Comparison of ENCODE assay signal across 11 cellular contexts in the genomic region with DNA sequence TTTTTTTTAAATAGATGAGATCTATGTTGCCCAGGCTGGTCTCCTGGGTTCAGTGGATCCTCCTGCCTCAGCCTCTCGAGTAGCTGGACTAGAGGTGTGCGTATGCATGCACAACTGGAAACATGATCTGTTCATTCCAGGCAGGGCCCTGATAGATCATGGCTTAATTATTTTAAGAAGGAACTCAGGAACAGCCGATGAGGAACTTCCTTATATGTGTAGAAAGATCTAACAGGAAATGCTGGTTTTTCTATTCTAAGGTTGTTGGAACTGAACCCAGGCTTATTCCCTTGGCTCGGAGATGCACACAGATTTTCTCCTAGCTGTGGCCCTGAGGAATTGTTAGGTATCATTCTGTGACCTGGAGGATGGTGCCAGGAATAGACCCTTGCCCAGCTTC. TPM values are rescaled to one million over a fixed set of nuclear protein-coding genes. Genes with fewer than 3 reads are reported as not detected.
DNase-seq lines count a peak whose midpoint lies in the region; ATAC-seq and TF ChIP-seq lines count a peak whose summit lies in the region.
"Had no signal": no experiment of that assay in that cellular context is flagged by ENCODE, and none has a peak within 500 bp of the region (broad histone marks: within the 10 kb centered on the region; RNA-seq: fewer than 3 reads in every experiment).

No MANE protein-coding gene starts in this region.

- no peak for TF ChIP-seq EP300 in tibial nerve (IDR thresholded peaks at IDR 0.05)

- 44 to 49% methylated on average over 4 of the region's 4 CpGs for WGBS in tibial nerve, 2 donors

- H3K9me3 Mint-ChIP-seq in brain (peaks cover 11 to 18% (median 16%) of the 10 kb centered on the region in 5 experiments), memory B cell (peaks cover 2% of the 10 kb centered on the region)
- H3K9me3 Mint-ChIP-seq: T-cell had no signal

- H3K4me1 ChIP-seq in tibial nerve, result peaks cover 0 to 59% (median 29%) of the 10 kb centered on the region in 4 donors

- DNase-seq in NCI-H510A treated with DMSO at 0.1 percent for 48 hours (lab: John Stamatoyannopoulos, UW) (peak; percentile 59), NCI-H510A (lab: John Stamatoyannopoulos, UW) (no peak), memory B cell (ENCODE audit: low spot score in 2 of 2) (no peak), tibial nerve (ENCODE audit: low spot score in 2 of 2) (no peak), NCI-H2107 treated with DMSO at 0.1 percent for 48 hours (lab: John Stamatoyannopoulos, UW; ENCODE audit: unreplicated experiment) (no peak)
- DNase-seq in stimulated activated CD4-positive, alpha-beta T cell treated with anti-CD3 and anti-CD28 coated beads, Interleukin-2, amount 100 ng/mL, for 48 hours, result no peak
- no peak for DNase-seq in stimulated activated naive CD4-positive, alpha-beta T cell (lab: John Stamatoyannopoulos, UW)
- DNase-seq: endodermal cell, NCI-H1105, T-cell had no signal

- H3K27me3 ChIP-seq in tibial nerve, result no peaks in the 10 kb centered on the region

- peaks cover 87% of the 10 kb centered on the region for H3K36me3 Mint-ChIP-seq in brain
- peaks cover 29% of the 10 kb centered on the region for H3K36me3 Mint-ChIP-seq in memory B cell

- no peak for TF ChIP-seq POLR2A in tibial nerve (IDR thresholded peaks at IDR 0.05)

- TF ChIP-seq CTCF in brain (conservative IDR thresholded peaks at IDR 0.05), result no peak
- no peak for TF ChIP-seq CTCF in tibial nerve (IDR thresholded peaks at IDR 0.05)

- H3K27ac ChIP-seq in tibial nerve, result peak overlapping the region in 3 of 4 donors; percentile 39 to 50 (median 46)

- no peaks in the 10 kb centered on the region for H3K27me3 Mint-ChIP-seq in brain
- no peaks in the 10 kb centered on the region for H3K27me3 Mint-ChIP-seq in memory B cell
- H3K27me3 Mint-ChIP-seq: T-cell had no signal

- H3K36me3 ChIP-seq in tibial nerve, result peaks cover 0 to 26% (median 0%) of the 10 kb centered on the region in 3 donors

- H3K9me3 ChIP-seq in tibial nerve, result peaks cover 0 to 6% (median 0%) of the 10 kb centered on the region in 4 donors

- no peak for ATAC-seq in memory B cell (ENCODE audit: low read depth)

- H3K4me1 Mint-ChIP-seq in brain, result peaks cover 28% of the 10 kb centered on the region
- H3K4me1 Mint-ChIP-seq in memory B cell, result peaks cover 37% of the 10 kb centered on the region
- H3K4me1 Mint-ChIP-seq: endodermal cell had no signal

- H3K4me3 Mint-ChIP-seq in brain (no peak overlapping the region), memory B cell (no peak overlapping the region)
- H3K4me3 Mint-ChIP-seq: endodermal cell had no signal

- no peak overlapping the region for H3K4me3 ChIP-seq in tibial nerve

- H3K27ac Mint-ChIP-seq in brain, result peak overlapping the region; percentile 36 to 91 (median 86)
- H3K27ac Mint-ChIP-seq in memory B cell, result peak overlapping the region; percentile 84
- H3K27ac Mint-ChIP-seq: endodermal cell had no signal

RNA-seq across cellular contexts. Expression of gene SPECC1L, which starts 32.4 kb away (rescaled TPM):
- 38.0 TPM for polyA plus RNA-seq in brain (ENCODE audit: insufficient read depth, low read depth, low replicate concordance)
- 10 to 100 TPM; 42.2 to 45.1 (median 43.6) TPM for total RNA-seq in tibial nerve

RNA-seq across cellular contexts. Expression of gene GGT5, which starts 58.1 kb away (rescaled TPM):
- polyA plus RNA-seq in brain (ENCODE audit: insufficient read depth, low read depth, low replicate concordance), result 45.0 TPM
- 100 to 1,000 TPM in 1 of 4 donors, 10 to 100 TPM in 3; 35.8 to 156 (median 83.7) TPM for total RNA-seq in tibial nerve
